Comparison of ENCODE assay signal across 8 cellular contexts in genomic region chr5:100706796-100707195, GRCh38.
A peak's percentile ranks its signal among the peaks of the same experiment; 100 is the strongest.
DNase-seq lines count a peak whose midpoint lies in the region; ATAC-seq and TF ChIP-seq lines count a peak whose summit lies in the region.

No MANE protein-coding gene starts in this region.

- no peaks in the 10 kb centered on the region for H3K4me1 Mint-ChIP-seq in activated CD4-positive, alpha-beta memory T cell treated with anti-CD3 and anti-CD28 coated beads for 36 hours (ENCODE audit: low read depth)

- intact Hi-C loops in activated CD4-positive, alpha-beta memory T cell treated with anti-CD3 and anti-CD28 coated beads for 36 hours (cut with micrococcal nuclease): no loop called here

- H3K27me3 Mint-ChIP-seq in activated CD4-positive, alpha-beta memory T cell treated with anti-CD3 and anti-CD28 coated beads for 36 hours: no peaks in the 10 kb centered on the region

- DNase-seq in Kasumi-1 (lab: John Stamatoyannopoulos, UW): peak; percentile 77 to 79
- peak; percentile 56 to 80 for DNase-seq in cardiac fibroblast (ENCODE audit: low read depth in 2 of 2)
- DNase-seq in OCI-M2 (lab: John Stamatoyannopoulos, UW; ENCODE audit: unreplicated experiment): no peak
- no peak for DNase-seq in activated CD4-positive, alpha-beta memory T cell treated with anti-CD3 and anti-CD28 coated beads for 36 hours
- no peak for DNase-seq in NCI-H2171 (lab: John Stamatoyannopoulos, UW)
- no peak for DNase-seq in NCI-H1694 treated with DMSO at 0.1 percent for 48 hours (lab: John Stamatoyannopoulos, UW)

- no peak overlapping the region for H3K27ac Mint-ChIP-seq in activated CD4-positive, alpha-beta memory T cell treated with anti-CD3 and anti-CD28 coated beads for 36 hours

- no peak overlapping the region for H3K4me3 Mint-ChIP-seq in activated CD4-positive, alpha-beta memory T cell treated with anti-CD3 and anti-CD28 coated beads for 36 hours

- POLR2A ChIA-PET in activated CD4-positive, alpha-beta memory T cell treated with anti-CD3 and anti-CD28 coated beads for 36 hours (lab: Charles Lee): no interaction called here

- TF ChIP-seq CTCF in cardiac fibroblast (IDR thresholded peaks at IDR 0.05; ENCODE audit: low read depth, low read length): peak; percentile 41
- TF ChIP-seq CTCF in neutrophil (IDR thresholded peaks at IDR 0.05): peak; percentile 87

- H3K36me3 Mint-ChIP-seq in activated CD4-positive, alpha-beta memory T cell treated with anti-CD3 and anti-CD28 coated beads for 36 hours: no peaks in the 10 kb centered on the region

- H3K9me3 ChIP-seq in neutrophil: no peaks in the 10 kb centered on the region

- H3K4me1 ChIP-seq in neutrophil (ENCODE audit: control insufficient read depth in 1 of 2, insufficient read depth in 1 of 2, low read depth in 1 of 2, low read length in 1 of 2): peaks cover 37 to 41% of the 10 kb centered on the region in 2 experiments

- H3K27me3 ChIP-seq in neutrophil: no peaks in the 10 kb centered on the region

- peaks cover 3% of the 10 kb centered on the region for H3K9me3 Mint-ChIP-seq in activated CD4-positive, alpha-beta memory T cell treated with anti-CD3 and anti-CD28 coated beads for 36 hours

- H3K27ac ChIP-seq in neutrophil: peak overlapping the region; percentile 94

- H3K36me3 ChIP-seq in neutrophil: no peaks in the 10 kb centered on the region

- ATAC-seq in GM18861 (IDR thresholded peaks at IDR 0.05; ENCODE audit: unreplicated experiment): peak; percentile 73

- no peak overlapping the region for H3K4me3 ChIP-seq in cardiac fibroblast (replicated peaks in 1 of 2; ENCODE audit: low read depth in 2 of 2, low read length in 2 of 2)
- H3K4me3 ChIP-seq in neutrophil (ENCODE audit: low read depth in 1 of 2, low read length in 1 of 2): peak overlapping the region; percentile 4 to 39

- CTCF ChIA-PET in activated CD4-positive, alpha-beta memory T cell treated with anti-CD3 and anti-CD28 coated beads for 36 hours (lab: Charles Lee): interaction anchor here (1.1 kb wide), 1 partner anchor 9 kb away, joined by 3 read pairs; no protein-coding TSS in a partner anchor

Comparison
In these comparisons a context has a peak if more than half of its experiments do, and no peak if none do; other contexts are left out.
1. DNase-seq: peak in Kasumi-1 (2 of 2) and cardiac fibroblast (2 of 2); none in OCI-M2 (single experiment), activated CD4-positive, alpha-beta memory T cell treated with anti-CD3 and anti-CD28 coated beads for 36 hours (single experiment), NCI-H2171 (single experiment) and NCI-H1694 treated with DMSO at 0.1 percent for 48 hours (single experiment).
2. H3K4me3 ChIP-seq: peak in neutrophil (2 of 2); none in cardiac fibroblast (0 of 2).